Comparison of ENCODE assay signal across 11 cellular contexts in the genomic region with DNA sequence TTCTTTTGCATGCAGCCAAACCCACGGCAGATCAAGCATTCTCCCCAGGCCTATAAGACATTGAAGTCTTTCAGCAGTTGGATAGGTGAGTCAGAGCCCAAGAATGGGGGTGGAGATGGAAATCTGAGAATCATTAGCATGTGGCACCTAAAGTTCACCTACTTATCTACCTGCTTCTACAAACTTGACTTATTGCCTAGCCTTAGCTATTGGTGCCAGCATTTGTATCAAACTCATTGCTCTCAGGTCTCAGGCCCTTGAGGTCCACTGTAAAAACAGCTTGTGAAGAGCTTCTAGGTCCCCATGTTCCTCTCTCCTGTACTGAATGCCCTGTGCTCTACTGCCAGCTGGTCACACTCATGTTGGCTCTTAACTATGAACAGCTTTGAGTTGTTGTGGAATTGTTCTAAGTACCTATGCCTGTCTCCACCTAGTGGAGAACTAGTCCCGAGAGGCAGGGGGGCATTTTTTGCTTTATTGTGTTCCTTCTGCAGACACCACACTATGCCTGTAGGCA.
A peak's percentile ranks its signal among the peaks of the same experiment; 100 is the strongest.
DNase-seq lines count a peak whose midpoint lies in the region; ATAC-seq, FAIRE-seq and TF ChIP-seq lines count a peak whose summit lies in the region.
"Had no signal": no experiment of that assay in that cellular context is flagged by ENCODE, and none has a peak within 500 bp of the region (broad histone marks: within the 10 kb centered on the region; RNA-seq: fewer than 3 reads in every experiment).

No MANE protein-coding gene starts in this region.

- H3K36me3 Mint-ChIP-seq in activated CD4-positive, alpha-beta memory T cell treated with anti-CD3 and anti-CD28 coated beads, Interleukin-2, amount 10 ng/mL, durations not matched to agents 7 days and 5 days (ENCODE audit: low read depth): no peaks in the 10 kb centered on the region

- no peak overlapping the region for H3K4me3 ChIP-seq in bronchial epithelial cell (ENCODE audit: low read depth, low read length)
- H3K4me3 ChIP-seq in thyroid gland (replicated peaks in 1 of 3): no peak overlapping the region
- H3K4me3 ChIP-seq: BLaER1 treated with 17β-estradiol and CSF1 and Interleukin-3, amounts not matched to agents 10 nM and 100 nM; Peyer's patch had no signal

- TF ChIP-seq POLR2A in thyroid gland (IDR thresholded peaks at IDR 0.05): no peak

- CTCF ChIA-PET in activated CD4-positive, alpha-beta memory T cell treated with anti-CD3 and anti-CD28 coated beads, Interleukin-2, amount 10 ng/mL, durations not matched to agents 7 days and 5 days (lab: Charles Lee): no interaction called here

- POLR2A ChIA-PET in activated CD4-positive, alpha-beta memory T cell treated with anti-CD3 and anti-CD28 coated beads, Interleukin-2, amount 10 ng/mL, durations not matched to agents 7 days and 5 days (lab: Charles Lee): no interaction called here

- no peaks in the 10 kb centered on the region for H3K27me3 ChIP-seq in bronchial epithelial cell (ENCODE audit: control insufficient read depth, insufficient read depth, low read length)
- no peaks in the 10 kb centered on the region for H3K27me3 ChIP-seq in thyroid gland
- H3K27me3 ChIP-seq: BLaER1 treated with 17β-estradiol and CSF1 and Interleukin-3, amounts not matched to agents 10 nM and 100 nM; Peyer's patch had no signal

- H3K4me1 Mint-ChIP-seq in activated CD4-positive, alpha-beta memory T cell treated with anti-CD3 and anti-CD28 coated beads, Interleukin-2, amount 10 ng/mL, durations not matched to agents 7 days and 5 days: no peaks in the 10 kb centered on the region

- intact Hi-C loops in thyroid gland (cut with DNase I): no loop called here

- H3K4me3 Mint-ChIP-seq in activated CD4-positive, alpha-beta memory T cell treated with anti-CD3 and anti-CD28 coated beads, Interleukin-2, amount 10 ng/mL, durations not matched to agents 7 days and 5 days: no peak overlapping the region

- H3K9me3 Mint-ChIP-seq in activated CD4-positive, alpha-beta memory T cell treated with anti-CD3 and anti-CD28 coated beads, Interleukin-2, amount 10 ng/mL, durations not matched to agents 7 days and 5 days: no peaks in the 10 kb centered on the region

- WGBS in thyroid gland, 2 donors: 27 to 45% methylated on average over 2 of the region's 2 CpGs

- peaks cover 2% of the 10 kb centered on the region for H3K27me3 Mint-ChIP-seq in activated CD4-positive, alpha-beta memory T cell treated with anti-CD3 and anti-CD28 coated beads, Interleukin-2, amount 10 ng/mL, durations not matched to agents 7 days and 5 days

- H3K4me1 ChIP-seq in thyroid gland: peaks cover 25 to 27% of the 10 kb centered on the region in 2 donors
- H3K4me1 ChIP-seq: BLaER1 treated with 17β-estradiol and CSF1 and Interleukin-3, amounts not matched to agents 10 nM and 100 nM; Peyer's patch had no signal

- no peaks in the 10 kb centered on the region for H3K9me3 ChIP-seq in thyroid gland
- H3K9me3 ChIP-seq: BLaER1 treated with 17β-estradiol and CSF1 and Interleukin-3, amounts not matched to agents 10 nM and 100 nM; Peyer's patch had no signal

- ATAC-seq in HG02588 (IDR thresholded peaks at IDR 0.05; ENCODE audit: unreplicated experiment): no peak
- no peak for ATAC-seq in GM18861 (IDR thresholded peaks at IDR 0.05; ENCODE audit: unreplicated experiment)

- peak; percentile 21 for TF ChIP-seq CTCF in bronchial epithelial cell (IDR thresholded peaks at IDR 0.05; ENCODE audit: insufficient read depth, low read length, severe bottlenecking)
- peak in 4 of 6 experiments; percentile 44 to 69 (median 52) for TF ChIP-seq CTCF in thyroid gland (IDR thresholded peaks at IDR 0.05)

- no peak overlapping the region for H3K27ac Mint-ChIP-seq in activated CD4-positive, alpha-beta memory T cell treated with anti-CD3 and anti-CD28 coated beads, Interleukin-2, amount 10 ng/mL, durations not matched to agents 7 days and 5 days

- peak overlapping the region in 2 of 3 donors; percentile 27 to 54 for H3K27ac ChIP-seq in thyroid gland
- H3K27ac ChIP-seq: BLaER1 treated with 17β-estradiol and CSF1 and Interleukin-3, amounts not matched to agents 10 nM and 100 nM; Peyer's patch had no signal

- peak; percentile 50 for FAIRE-seq in bronchial epithelial cell (lab: Jason Lieb, UNC)

- H3K36me3 ChIP-seq in bronchial epithelial cell (ENCODE audit: control insufficient read depth, insufficient read depth, low read length) (no peaks in the 10 kb centered on the region), thyroid gland (no peaks in the 10 kb centered on the region)
- H3K36me3 ChIP-seq: BLaER1 treated with 17β-estradiol and CSF1 and Interleukin-3, amounts not matched to agents 10 nM and 100 nM; Peyer's patch had no signal

- DNase-seq in SIG-M5 treated with dmso at 0.1 percent for 504 hours (lab: John Stamatoyannopoulos, UW; ENCODE audit: unreplicated experiment): peak; percentile 45
- no peak for DNase-seq in SIG-M5 (lab: John Stamatoyannopoulos, UW)
- peak; percentile 4 for DNase-seq in LoVo (ENCODE audit: low spot score)
- DNase-seq in bronchial epithelial cell (ENCODE audit: low read depth): peak; percentile 57
- DNase-seq in thyroid gland: peak; percentile 68 to 75
- no peak for DNase-seq in activated CD4-positive, alpha-beta memory T cell treated with anti-CD3 and anti-CD28 coated beads, Interleukin-2, amount 10 ng/mL, durations not matched to agents 7 days and 5 days
- DNase-seq: activated naive CD4-positive, alpha-beta T cell treated with anti-CD3 and anti-CD28 coated beads, Interleukin-2, amount 50 U/mL, for 16 hours; Peyer's patch had no signal

Comparison
In these comparisons a context has a peak if more than half of its experiments do, and no peak if none do; other contexts are left out.
1. DNase-seq: peak in SIG-M5 treated with dmso at 0.1 percent for 504 hours (single experiment), LoVo (single experiment), bronchial epithelial cell (single experiment) and thyroid gland (2 of 2); none in SIG-M5 (single experiment) and activated CD4-positive, alpha-beta memory T cell treated with anti-CD3 and anti-CD28 coated beads, Interleukin-2, amount 10 ng/mL, durations not matched to agents 7 days and 5 days (single experiment).